In genomic region chr9:106668534-106668933, GRCh38 we compare ENCODE assay signal across 22 cellular contexts.
A peak's percentile ranks its signal among the peaks of the same experiment; 100 is the strongest.
DNase-seq lines count a peak whose midpoint lies in the region; ATAC-seq and TF ChIP-seq lines count a peak whose summit lies in the region.
"Had no signal": no experiment of that assay in that cellular context is flagged by ENCODE, and none has a peak within 500 bp of the region (broad histone marks: within the 10 kb centered on the region; RNA-seq: fewer than 3 reads in every experiment).

No MANE protein-coding gene starts in this region.

- H3K4me1 Mint-ChIP-seq in GM23338 = peaks cover 15% of the 10 kb centered on the region; the same call in 2 of the 3 replicates
- H3K4me1 Mint-ChIP-seq in neural progenitor cell = peaks cover 3% of the 10 kb centered on the region
- H3K4me1 Mint-ChIP-seq: B cell; CD4-positive, CD25-positive, alpha-beta regulatory T cell had no signal

- peak; percentile 8 for DNase-seq in GM23338 (ENCODE audit: low spot score)
- no peak for DNase-seq in neural progenitor cell (ENCODE audit: low spot score)
- no peak for DNase-seq in HK-2 (ENCODE audit: unreplicated experiment)
- no peak for DNase-seq in G401 (ENCODE audit: low spot score)
- DNase-seq in NCI-H146 treated with DMSO at 0.1 percent for 48 hours (lab: John Stamatoyannopoulos, UW; ENCODE audit: unreplicated experiment) = no peak
- DNase-seq: Caco-2; CD4-positive, CD25-positive, alpha-beta regulatory T cell; CD8-positive, alpha-beta T cell; DMS153; DND-41; GDM1; GOT3; H7 had no signal

- H3K9me2 ChIP-seq in GM23338 (ENCODE audit: insufficient read depth) = no peaks in the 10 kb centered on the region

- H3K27ac Mint-ChIP-seq in GM23338 (peak overlapping the region; percentile 80), neural progenitor cell (no peak overlapping the region)
- H3K27ac Mint-ChIP-seq: B cell; CD4-positive, CD25-positive, alpha-beta regulatory T cell; CD8-positive, alpha-beta T cell had no signal

- H3K27me3 ChIP-seq in GM23338 (ENCODE audit: insufficient read depth) (no peaks in the 10 kb centered on the region), neural progenitor cell (no peaks in the 10 kb centered on the region)
- H3K27me3 ChIP-seq: BLaER1 had no signal

- H3K27me3 Mint-ChIP-seq in GM23338 (ENCODE audit: insufficient read depth, low read depth, poor library complexity) (peaks cover 2% of the 10 kb centered on the region), neural progenitor cell (ENCODE audit: insufficient read depth, low read depth) (no peaks in the 10 kb centered on the region)
- H3K27me3 Mint-ChIP-seq: B cell; CD4-positive, CD25-positive, alpha-beta regulatory T cell had no signal

- 0 out of 2 replicates have a peak overlapping the region, but pooled peaks have one; percentile 18 for H3K4me2 ChIP-seq in GM23338
- peak overlapping the region; percentile 21 for H3K4me2 ChIP-seq in neural progenitor cell
- H3K4me2 ChIP-seq: BLaER1 had no signal

- H3K4me3 Mint-ChIP-seq in GM23338 (no peak overlapping the region), neural progenitor cell (no peak overlapping the region)
- H3K4me3 Mint-ChIP-seq: B cell; CD4-positive, CD25-positive, alpha-beta regulatory T cell; CD8-positive, alpha-beta T cell had no signal

- TF ChIP-seq CTCF in GM23338 (conservative IDR thresholded peaks at IDR 0.05; ENCODE audit: low read depth in 2 of 2) = no peak
- TF ChIP-seq CTCF in VCaP (conservative IDR thresholded peaks at IDR 0.05) = no peak
- no peak for TF ChIP-seq CTCF in neural progenitor cell (IDR thresholded peaks at IDR 0.05)

- no peak; the same call in 2 of the 3 replicates for ATAC-seq in GM23338
- peak; percentile 71 for ATAC-seq in esophagus mucosa
- no peak for ATAC-seq in GM18517 (IDR thresholded peaks at IDR 0.05; ENCODE audit: unreplicated experiment)
- ATAC-seq: CD8-positive, alpha-beta T cell; GM12878; HCT116 had no signal

- no peak overlapping the region for H3K4me3 ChIP-seq in GM23338
- no peak overlapping the region for H3K4me3 ChIP-seq in neural progenitor cell
- H3K4me3 ChIP-seq: BLaER1, GM12878 had no signal

- H2AFZ ChIP-seq in GM23338 = peak overlapping the region; percentile 79; the same call in 1 of the 2 replicates
- peak overlapping the region; percentile 78 for H2AFZ ChIP-seq in neural progenitor cell (replicated peaks)

- peaks cover 13% of the 10 kb centered on the region; the same call in 1 of the 2 replicates for H3K4me1 ChIP-seq in GM23338 (ENCODE audit: insufficient read depth)
- H3K4me1 ChIP-seq in neural progenitor cell = peaks cover 9% of the 10 kb centered on the region
- H3K4me1 ChIP-seq: BLaER1, Caco-2 had no signal

- H3K36me3 Mint-ChIP-seq in GM23338 (ENCODE audit: low read depth) (no peaks in the 10 kb centered on the region), neural progenitor cell (no peaks in the 10 kb centered on the region)
- H3K36me3 Mint-ChIP-seq: CD4-positive, CD25-positive, alpha-beta regulatory T cell; CD8-positive, alpha-beta T cell had no signal

- H3K27ac ChIP-seq in GM23338 (ENCODE audit: low read depth) = no peak overlapping the region
- peak overlapping the region; percentile 83 for H3K27ac ChIP-seq in VCaP
- H3K27ac ChIP-seq in neural progenitor cell = peak overlapping the region; percentile 62
- H3K27ac ChIP-seq: 22Rv1, BLaER1, C4-2B had no signal

- H3K9me3 Mint-ChIP-seq in GM23338 (no peaks in the 10 kb centered on the region), neural progenitor cell (no peaks in the 10 kb centered on the region)
- H3K9me3 Mint-ChIP-seq: CD8-positive, alpha-beta T cell had no signal

- no peaks in the 10 kb centered on the region for H3F3A ChIP-seq in GM23338 (replicated peaks; ENCODE audit: low read depth)
- no peaks in the 10 kb centered on the region for H3F3A ChIP-seq in neural progenitor cell (ENCODE audit: low read depth)

- no peaks in the 10 kb centered on the region for H4K20me1 ChIP-seq in GM23338 (replicated peaks; ENCODE audit: insufficient read depth)
- no peaks in the 10 kb centered on the region for H4K20me1 ChIP-seq in neural progenitor cell (ENCODE audit: low read depth)
- H4K20me1 ChIP-seq: BLaER1 had no signal

- H3K9ac ChIP-seq in neural progenitor cell = no peak overlapping the region
- H3K9ac ChIP-seq: BLaER1 had no signal

- H3K36me3 ChIP-seq in GM23338 (ENCODE audit: insufficient read depth) (no peaks in the 10 kb centered on the region), neural progenitor cell (no peaks in the 10 kb centered on the region)
- H3K36me3 ChIP-seq: BLaER1 had no signal

- in situ Hi-C loops in G401 (cut with HindIII; ENCODE audit: low sequenced_read_pairs) = no loop called here

- no peaks in the 10 kb centered on the region for H3K79me2 ChIP-seq in GM23338 (replicated peaks; ENCODE audit: insufficient read depth)
- no peaks in the 10 kb centered on the region for H3K79me2 ChIP-seq in neural progenitor cell (ENCODE audit: low read depth)

- no peaks in the 10 kb centered on the region for H3K9me3 ChIP-seq in neural progenitor cell (ENCODE audit: low read depth)
- H3K9me3 ChIP-seq: BLaER1, Caco-2 had no signal

TF ChIP-seq in GM23338, 12 proteins besides CTCF, POLR2A, EP300 and RAD21:
- TF ChIP-seq, protein P1, sequence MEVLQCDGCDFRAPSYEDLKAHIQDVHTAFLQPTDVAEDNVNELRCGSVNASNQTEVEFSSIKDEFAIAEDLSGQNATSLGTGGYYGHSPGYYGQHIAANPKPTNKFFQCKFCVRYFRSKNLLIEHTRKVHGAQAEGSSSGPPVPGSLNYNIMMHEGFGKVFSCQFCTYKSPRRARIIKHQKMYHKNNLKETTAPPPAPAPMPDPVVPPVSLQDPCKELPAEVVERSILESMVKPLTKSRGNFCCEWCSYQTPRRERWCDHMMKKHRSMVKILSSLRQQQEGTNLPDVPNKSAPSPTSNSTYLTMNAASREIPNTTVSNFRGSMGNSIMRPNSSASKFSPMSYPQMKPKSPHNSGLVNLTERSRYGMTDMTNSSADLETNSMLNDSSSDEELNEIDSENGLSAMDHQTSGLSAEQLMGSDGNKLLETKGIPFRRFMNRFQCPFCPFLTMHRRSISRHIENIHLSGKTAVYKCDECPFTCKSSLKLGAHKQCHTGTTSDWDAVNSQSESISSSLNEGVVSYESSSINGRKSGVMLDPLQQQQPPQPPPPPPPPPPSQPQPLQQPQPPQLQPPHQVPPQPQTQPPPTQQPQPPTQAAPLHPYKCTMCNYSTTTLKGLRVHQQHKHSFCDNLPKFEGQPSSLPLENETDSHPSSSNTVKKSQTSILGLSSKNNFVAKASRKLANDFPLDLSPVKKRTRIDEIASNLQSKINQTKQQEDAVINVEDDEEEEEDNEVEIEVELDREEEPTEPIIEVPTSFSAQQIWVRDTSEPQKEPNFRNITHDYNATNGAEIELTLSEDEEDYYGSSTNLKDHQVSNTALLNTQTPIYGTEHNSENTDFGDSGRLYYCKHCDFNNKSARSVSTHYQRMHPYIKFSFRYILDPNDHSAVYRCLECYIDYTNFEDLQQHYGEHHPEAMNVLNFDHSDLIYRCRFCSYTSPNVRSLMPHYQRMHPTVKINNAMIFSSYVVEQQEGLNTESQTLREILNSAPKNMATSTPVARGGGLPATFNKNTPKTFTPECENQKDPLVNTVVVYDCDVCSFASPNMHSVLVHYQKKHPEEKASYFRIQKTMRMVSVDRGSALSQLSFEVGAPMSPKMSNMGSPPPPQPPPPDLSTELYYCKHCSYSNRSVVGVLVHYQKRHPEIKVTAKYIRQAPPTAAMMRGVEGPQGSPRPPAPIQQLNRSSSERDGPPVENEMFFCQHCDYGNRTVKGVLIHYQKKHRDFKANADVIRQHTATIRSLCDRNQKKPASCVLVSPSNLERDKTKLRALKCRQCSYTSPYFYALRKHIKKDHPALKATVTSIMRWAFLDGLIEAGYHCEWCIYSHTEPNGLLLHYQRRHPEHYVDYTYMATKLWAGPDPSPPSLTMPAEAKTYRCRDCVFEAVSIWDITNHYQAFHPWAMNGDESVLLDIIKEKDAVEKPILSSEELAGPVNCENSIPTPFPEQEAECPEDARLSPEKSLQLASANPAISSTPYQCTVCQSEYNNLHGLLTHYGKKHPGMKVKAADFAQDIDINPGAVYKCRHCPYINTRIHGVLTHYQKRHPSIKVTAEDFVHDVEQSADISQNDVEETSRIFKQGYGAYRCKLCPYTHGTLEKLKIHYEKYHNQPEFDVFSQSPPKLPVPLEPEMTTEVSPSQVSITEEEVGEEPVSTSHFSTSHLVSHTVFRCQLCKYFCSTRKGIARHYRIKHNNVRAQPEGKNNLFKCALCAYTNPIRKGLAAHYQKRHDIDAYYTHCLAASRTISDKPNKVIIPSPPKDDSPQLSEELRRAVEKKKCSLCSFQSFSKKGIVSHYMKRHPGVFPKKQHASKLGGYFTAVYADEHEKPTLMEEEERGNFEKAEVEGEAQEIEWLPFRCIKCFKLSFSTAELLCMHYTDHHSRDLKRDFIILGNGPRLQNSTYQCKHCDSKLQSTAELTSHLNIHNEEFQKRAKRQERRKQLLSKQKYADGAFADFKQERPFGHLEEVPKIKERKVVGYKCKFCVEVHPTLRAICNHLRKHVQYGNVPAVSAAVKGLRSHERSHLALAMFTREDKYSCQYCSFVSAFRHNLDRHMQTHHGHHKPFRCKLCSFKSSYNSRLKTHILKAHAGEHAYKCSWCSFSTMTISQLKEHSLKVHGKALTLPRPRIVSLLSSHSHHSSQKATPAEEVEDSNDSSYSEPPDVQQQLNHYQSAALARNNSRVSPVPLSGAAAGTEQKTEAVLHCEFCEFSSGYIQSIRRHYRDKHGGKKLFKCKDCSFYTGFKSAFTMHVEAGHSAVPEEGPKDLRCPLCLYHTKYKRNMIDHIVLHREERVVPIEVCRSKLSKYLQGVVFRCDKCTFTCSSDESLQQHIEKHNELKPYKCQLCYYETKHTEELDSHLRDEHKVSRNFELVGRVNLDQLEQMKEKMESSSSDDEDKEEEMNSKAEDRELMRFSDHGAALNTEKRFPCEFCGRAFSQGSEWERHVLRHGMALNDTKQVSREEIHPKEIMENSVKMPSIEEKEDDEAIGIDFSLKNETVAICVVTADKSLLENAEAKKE (CRISPR knock-in tag; IDR thresholded peaks at IDR 0.05) = no peak
- TF ChIP-seq POLR2AphosphoS5 (IDR thresholded peaks at IDR 0.05; ENCODE audit: low read depth) (no peak), ZNF114 (CRISPR knock-in tag; IDR thresholded peaks at IDR 0.05) (no peak)
